19 cellular contexts compared by ENCODE assay signal in genomic region chr16:84524346-84524920, GRCh38. TPM values are rescaled to one million over a fixed set of nuclear protein-coding genes. Genes with fewer than 3 reads are reported as not detected.
DNase-seq lines count a peak whose midpoint lies in the region; ATAC-seq and TF ChIP-seq lines count a peak whose summit lies in the region.
"Had no signal": no experiment of that assay in that cellular context is flagged by ENCODE, and none has a peak within 500 bp of the region (broad histone marks: within the 10 kb centered on the region; RNA-seq: fewer than 3 reads in every experiment).

No MANE protein-coding gene starts in this region.

- H3K36me3 Mint-ChIP-seq in activated T-cell treated with anti-CD3 and anti-CD28 coated beads, Interleukin-2, amount 50 U/mL, for 72 hours (ENCODE audit: insufficient read depth in 2 of 2) = peaks cover 4 to 5% of the 10 kb centered on the region in 2 donors
- H3K36me3 Mint-ChIP-seq in activated CD8-positive, alpha-beta T cell treated with anti-CD3 and anti-CD28 coated beads for 36 hours (ENCODE audit: low read depth) = peaks cover 4% of the 10 kb centered on the region
- peaks cover 3% of the 10 kb centered on the region for H3K36me3 Mint-ChIP-seq in stimulated activated effector memory CD8-positive, alpha-beta T cell treated with anti-CD3 and anti-CD28 coated beads, Interleukin-12 subunit alpha, Interleukin-12 subunit beta, amount 100 ng/mL, for 72 hours

- H3K9me3 Mint-ChIP-seq in activated T-cell treated with anti-CD3 and anti-CD28 coated beads, Interleukin-2, amount 50 U/mL, for 72 hours = peaks cover 4% of the 10 kb centered on the region in 2 donors
- peaks cover 4% of the 10 kb centered on the region for H3K9me3 Mint-ChIP-seq in activated CD8-positive, alpha-beta T cell treated with anti-CD3 and anti-CD28 coated beads for 36 hours
- H3K9me3 Mint-ChIP-seq in stimulated activated effector memory CD8-positive, alpha-beta T cell treated with anti-CD3 and anti-CD28 coated beads, Interleukin-12 subunit alpha, Interleukin-12 subunit beta, amount 100 ng/mL, for 72 hours = peaks cover 5% of the 10 kb centered on the region

- H3K27me3 Mint-ChIP-seq in activated T-cell treated with anti-CD3 and anti-CD28 coated beads, Interleukin-2, amount 50 U/mL, for 72 hours (ENCODE audit: low read depth) = no peaks in the 10 kb centered on the region
- no peaks in the 10 kb centered on the region for H3K27me3 Mint-ChIP-seq in activated CD8-positive, alpha-beta T cell treated with anti-CD3 and anti-CD28 coated beads for 36 hours
- H3K27me3 Mint-ChIP-seq: CD8-positive, alpha-beta memory T cell had no signal

- no peak for TF ChIP-seq CTCF in activated CD8-positive, alpha-beta T cell treated with anti-CD3 and anti-CD28 coated beads for 36 hours (IDR thresholded peaks at IDR 0.05)
- TF ChIP-seq CTCF in choroid plexus epithelial cell (conservative IDR thresholded peaks at IDR 0.05; ENCODE audit: low read depth, low read length) = no peak

- H3K4me3 ChIP-seq in choroid plexus epithelial cell (ENCODE audit: low read depth, low read length) = no peak overlapping the region
- H3K4me3 ChIP-seq: A549, GM23248 had no signal

- CTCF ChIA-PET in activated CD8-positive, alpha-beta T cell treated with anti-CD3 and anti-CD28 coated beads for 36 hours (lab: Charles Lee) = interaction anchor here (1.2 to 2.7 kb wide), 2 partner anchors 15 to 98 kb away, joined by 4 to 10 read pairs; no protein-coding TSS in a partner anchor

- ATAC-seq in activated T-cell treated with anti-CD3 and anti-CD28 coated beads, Interleukin-2, amount 50 U/mL, for 72 hours (replicated peaks in 1 of 2) = peak; percentile 58 to 70
- peak; percentile 24 for ATAC-seq in activated CD8-positive, alpha-beta T cell treated with anti-CD3 and anti-CD28 coated beads for 36 hours
- peak; percentile 29 for ATAC-seq in stimulated activated effector memory CD8-positive, alpha-beta T cell treated with anti-CD3 and anti-CD28 coated beads, Interleukin-12 subunit alpha, Interleukin-12 subunit beta, amount 100 ng/mL, for 72 hours
- ATAC-seq in HG02840 (IDR thresholded peaks at IDR 0.05; ENCODE audit: low FRiP score, unreplicated experiment) = no peak
- ATAC-seq: A549, Right ventricle myocardium inferior had no signal

- H3K27ac Mint-ChIP-seq in activated T-cell treated with anti-CD3 and anti-CD28 coated beads, Interleukin-2, amount 50 U/mL, for 72 hours = no peak overlapping the region
- no peak overlapping the region for H3K27ac Mint-ChIP-seq in activated CD8-positive, alpha-beta T cell treated with anti-CD3 and anti-CD28 coated beads for 36 hours
- H3K27ac Mint-ChIP-seq in stimulated activated effector memory CD8-positive, alpha-beta T cell treated with anti-CD3 and anti-CD28 coated beads, Interleukin-12 subunit alpha, Interleukin-12 subunit beta, amount 100 ng/mL, for 72 hours = no peak overlapping the region
- H3K27ac Mint-ChIP-seq: CD8-positive, alpha-beta memory T cell had no signal

- H3K27ac ChIP-seq in substantia nigra (ENCODE audit: low read depth, low read length, poor library complexity, severe bottlenecking) = no peak overlapping the region
- H3K27ac ChIP-seq: A549, GM23248, KMS-11 had no signal

- peaks cover 46% of the 10 kb centered on the region for H3K4me1 Mint-ChIP-seq in activated T-cell treated with anti-CD3 and anti-CD28 coated beads, Interleukin-2, amount 50 U/mL, for 72 hours (ENCODE audit: low read depth)
- H3K4me1 Mint-ChIP-seq in activated CD8-positive, alpha-beta T cell treated with anti-CD3 and anti-CD28 coated beads for 36 hours (ENCODE audit: low read depth) = peaks cover 26% of the 10 kb centered on the region
- peaks cover 25% of the 10 kb centered on the region for H3K4me1 Mint-ChIP-seq in stimulated activated effector memory CD8-positive, alpha-beta T cell treated with anti-CD3 and anti-CD28 coated beads, Interleukin-12 subunit alpha, Interleukin-12 subunit beta, amount 100 ng/mL, for 72 hours

- intact Hi-C loops in activated CD8-positive, alpha-beta T cell treated with anti-CD3 and anti-CD28 coated beads for 36 hours (cut with micrococcal nuclease) = no loop called here

- peak in 1 of 2 donors; percentile 50 for DNase-seq in activated T-cell treated with anti-CD3 and anti-CD28 coated beads, Interleukin-2, amount 50 U/mL, for 72 hours
- no peak for DNase-seq in activated T-cell treated with anti-CD3 and anti-CD28 coated beads, Interleukin-2, amount 50 U/mL, for 1 hour
- peak; percentile 40 for DNase-seq in activated CD8-positive, alpha-beta T cell treated with anti-CD3 and anti-CD28 coated beads for 36 hours
- DNase-seq in choroid plexus epithelial cell (ENCODE audit: low read depth) (peak; percentile 40), substantia nigra (lab: John Stamatoyannopoulos, UW) (no peak)
- DNase-seq in stimulated activated effector memory CD8-positive, alpha-beta T cell treated with anti-CD3 and anti-CD28 coated beads, Interleukin-12 subunit alpha, Interleukin-12 subunit beta, amount 100 ng/mL, for 72 hours (ENCODE audit: low spot score in 2 of 2) = no peak
- DNase-seq: C1 segment of cervical spinal cord; CD8-positive, alpha-beta memory T cell; DMS53; EL; GM23248; MV-4-11; NCI-H1694 treated with DMSO at 0.1 percent for 48 hours; NCI-H510A treated with DMSO at 0.1 percent for 48 hours; NCI-H774 had no signal

- POLR2A ChIA-PET in activated CD8-positive, alpha-beta T cell treated with anti-CD3 and anti-CD28 coated beads for 36 hours (lab: Charles Lee) = no interaction called here

- no peak overlapping the region for H3K4me3 Mint-ChIP-seq in activated T-cell treated with anti-CD3 and anti-CD28 coated beads, Interleukin-2, amount 50 U/mL, for 72 hours
- H3K4me3 Mint-ChIP-seq in activated CD8-positive, alpha-beta T cell treated with anti-CD3 and anti-CD28 coated beads for 36 hours = no peak overlapping the region
- H3K4me3 Mint-ChIP-seq in stimulated activated effector memory CD8-positive, alpha-beta T cell treated with anti-CD3 and anti-CD28 coated beads, Interleukin-12 subunit alpha, Interleukin-12 subunit beta, amount 100 ng/mL, for 72 hours = no peak overlapping the region
- H3K4me3 Mint-ChIP-seq: CD8-positive, alpha-beta memory T cell had no signal

RNA-seq across cellular contexts. Expression of gene MEAK7, which starts 20.0 kb away (rescaled TPM):
- total RNA-seq in activated T-cell treated with anti-CD3 and anti-CD28 coated beads, Interleukin-2, amount 50 U/mL, for 72 hours = 10 to 100 TPM; 15.6 to 27.9 TPM
- 10 to 100 TPM; 21.1 to 22.4 TPM for total RNA-seq in activated CD8-positive, alpha-beta T cell treated with anti-CD3 and anti-CD28 coated beads for 36 hours

Comparison
In these comparisons a context has a peak if more than half of its experiments do, and no peak if none do; other contexts are left out.
1. DNase-seq: peak in activated CD8-positive, alpha-beta T cell treated with anti-CD3 and anti-CD28 coated beads for 36 hours (single experiment) and choroid plexus epithelial cell (single experiment); none in activated T-cell treated with anti-CD3 and anti-CD28 coated beads, Interleukin-2, amount 50 U/mL, for 1 hour (single experiment), stimulated activated effector memory CD8-positive, alpha-beta T cell treated with anti-CD3 and anti-CD28 coated beads, Interleukin-12 subunit alpha, Interleukin-12 subunit beta, amount 100 ng/mL, for 72 hours (0 of 2) and substantia nigra (0 of 49).